In genomic region chr12:27193854-27194544, GRCh38 we compare ENCODE assay signal across 11 cellular contexts. TPM values are rescaled to one million over a fixed set of nuclear protein-coding genes. Genes with fewer than 3 reads are reported as not detected.
DNase-seq lines count a peak whose midpoint lies in the region; ATAC-seq and TF ChIP-seq lines count a peak whose summit lies in the region.
"Had no signal": no experiment of that assay in that cellular context is flagged by ENCODE, and none has a peak within 500 bp of the region (broad histone marks: within the 10 kb centered on the region; RNA-seq: fewer than 3 reads in every experiment).

No MANE protein-coding gene starts in this region.

- no peak overlapping the region for H4K8ac ChIP-seq in mesendoderm (ENCODE audit: low read depth, low read length)

- no peaks in the 10 kb centered on the region for H4K20me1 ChIP-seq in PC-3 (ENCODE audit: low read length)

- no peak overlapping the region for H3K27ac Mint-ChIP-seq in type B pancreatic cell
- no peak overlapping the region for H3K27ac Mint-ChIP-seq in activated T-helper 2 cell treated with anti-CD3 and anti-CD28 coated beads, Interferon-gamma antibody, Interleukin-2, Interleukin-4, amounts not matched to agents 10 μg/mL and 5 μg/mL and 100 μg/mL, durations not matched to agents 14 hours and 24 hours and 36 hours
- H3K27ac Mint-ChIP-seq: activated CD4-positive, alpha-beta T cell treated with anti-CD3 and anti-CD28 coated beads for 36 hours had no signal

- intact Hi-C loops in PC-3 (cut with micrococcal nuclease), result loop anchor here (5.0 kb wide), 1 partner anchor 52 kb away; no protein-coding TSS in a partner anchor
- intact Hi-C loops in esophagus squamous epithelium (cut with DNase I), result no loop called here
- intact Hi-C loops in head of caudate nucleus (cut with DNase I), result no loop called here
- intact Hi-C loops in activated T-helper 2 cell treated with anti-CD3 and anti-CD28 coated beads, Interferon-gamma antibody, Interleukin-2, Interleukin-4, amounts not matched to agents 10 μg/mL and 5 μg/mL and 100 μg/mL, durations not matched to agents 14 hours and 24 hours and 36 hours (cut with micrococcal nuclease), result no loop called here

- H3K27me3 ChIP-seq in PC-3 (ENCODE audit: low read length) (no peaks in the 10 kb centered on the region), esophagus squamous epithelium (no peaks in the 10 kb centered on the region), mesendoderm (ENCODE audit: insufficient read depth, low read length, poor library complexity) (no peaks in the 10 kb centered on the region)

- peaks cover 6% of the 10 kb centered on the region for H3F3A ChIP-seq in PC-3 (ENCODE audit: low read length, unreplicated experiment)

- H2BK120ac ChIP-seq in mesendoderm (ENCODE audit: low read depth, low read length), result no peak overlapping the region

- no peak overlapping the region for H2AFZ ChIP-seq in PC-3 (ENCODE audit: low read length)

- POLR2A ChIA-PET in PC-3 (lab: Charles Lee; ENCODE audit: unreplicated experiment), result no interaction called here

- no TSS peak for BruUV-seq in PC-3 (replicated peaks; lab: Mats Ljungman, UMichigan)

- no peak overlapping the region for H2BK15ac ChIP-seq in mesendoderm (replicated peaks; ENCODE audit: low read depth)

- H3K9me3 ChIP-seq in PC-3 (ENCODE audit: low read length) (no peaks in the 10 kb centered on the region), esophagus squamous epithelium (no peaks in the 10 kb centered on the region)

- no peak overlapping the region for H3K4me2 ChIP-seq in PC-3 (ENCODE audit: low read length)
- no peak overlapping the region for H3K4me2 ChIP-seq in mesendoderm (ENCODE audit: low read length)

- no peak for TF ChIP-seq POLR2A in esophagus squamous epithelium (IDR thresholded peaks at IDR 0.05)

- no peaks in the 10 kb centered on the region for H3K9me3 Mint-ChIP-seq in type B pancreatic cell
- no peaks in the 10 kb centered on the region for H3K9me3 Mint-ChIP-seq in activated T-helper 2 cell treated with anti-CD3 and anti-CD28 coated beads, Interferon-gamma antibody, Interleukin-2, Interleukin-4, amounts not matched to agents 10 μg/mL and 5 μg/mL and 100 μg/mL, durations not matched to agents 14 hours and 24 hours and 36 hours
- H3K9me3 Mint-ChIP-seq: central memory CD8-positive, alpha-beta T cell had no signal

- H3K79me2 ChIP-seq in PC-3 (ENCODE audit: low read length) (no peaks in the 10 kb centered on the region), mesendoderm (ENCODE audit: control insufficient read depth, insufficient read depth, low read length) (no peaks in the 10 kb centered on the region)

- ATAC-seq in PC-3, result peak; percentile 3; the same call in 1 of the 2 replicates
- no peak for ATAC-seq in GM21619 (IDR thresholded peaks at IDR 0.05; ENCODE audit: unreplicated experiment)
- ATAC-seq: activated CD4-positive, alpha-beta T cell treated with anti-CD3 and anti-CD28 coated beads for 36 hours had no signal

- H3K4me3 ChIP-seq in PC-3 (ENCODE audit: low read length) (no peak overlapping the region), esophagus squamous epithelium (no peak overlapping the region), mesendoderm (ENCODE audit: low read length) (no peak overlapping the region)

- H3K23ac ChIP-seq in mesendoderm (ENCODE audit: low read length), result no peak overlapping the region

- CTCF ChIA-PET in PC-3 (lab: Charles Lee), result interaction anchor here (0.5 kb wide), 1 partner anchor 140 kb away, joined by 3 read pairs; no protein-coding TSS in a partner anchor

- no peak overlapping the region for H2AK5ac ChIP-seq in mesendoderm (ENCODE audit: low read length)

- no peak overlapping the region for H2BK5ac ChIP-seq in mesendoderm (ENCODE audit: low read length)

- peaks cover 3% of the 10 kb centered on the region for H3K36me3 Mint-ChIP-seq in type B pancreatic cell
- H3K36me3 Mint-ChIP-seq in activated T-helper 2 cell treated with anti-CD3 and anti-CD28 coated beads, Interferon-gamma antibody, Interleukin-2, Interleukin-4, amounts not matched to agents 10 μg/mL and 5 μg/mL and 100 μg/mL, durations not matched to agents 14 hours and 24 hours and 36 hours (ENCODE audit: low read depth), result no peaks in the 10 kb centered on the region

- H3K56ac ChIP-seq in mesendoderm (ENCODE audit: low read length), result no peak overlapping the region

- peak; percentile 67 for DNase-seq in A172 (ENCODE audit: low spot score)
- DNase-seq in PC-3, result no peak
- DNase-seq in esophagus squamous epithelium (lab: John Stamatoyannopoulos, UW), result no peak
- peak; percentile 82 for DNase-seq in mesendoderm
- DNase-seq in type B pancreatic cell (ENCODE audit: extremely low spot score, unreplicated experiment), result no peak
- no peak for DNase-seq in head of caudate nucleus
- no peak for DNase-seq in activated T-helper 2 cell treated with anti-CD3 and anti-CD28 coated beads, Interferon-gamma antibody, Interleukin-2, Interleukin-4, amounts not matched to agents 10 μg/mL and 5 μg/mL and 100 μg/mL, durations not matched to agents 14 hours and 24 hours and 36 hours (ENCODE audit: low spot score)
- DNase-seq: activated CD4-positive, alpha-beta T cell treated with anti-CD3 and anti-CD28 coated beads for 36 hours; stimulated activated CD4-positive, alpha-beta T cell treated with anti-CD3 and anti-CD28 coated beads, Interleukin-4, amount 100 ng/mL, for 1 hour had no signal

- H3K9ac ChIP-seq in PC-3 (ENCODE audit: low read length) (no peak overlapping the region), mesendoderm (ENCODE audit: low read length) (no peak overlapping the region)

- H3K4me3 Mint-ChIP-seq in type B pancreatic cell, result no peak overlapping the region
- no peak overlapping the region for H3K4me3 Mint-ChIP-seq in activated T-helper 2 cell treated with anti-CD3 and anti-CD28 coated beads, Interferon-gamma antibody, Interleukin-2, Interleukin-4, amounts not matched to agents 10 μg/mL and 5 μg/mL and 100 μg/mL, durations not matched to agents 14 hours and 24 hours and 36 hours (ENCODE audit: low read depth)
- H3K4me3 Mint-ChIP-seq: activated CD4-positive, alpha-beta T cell treated with anti-CD3 and anti-CD28 coated beads for 36 hours; central memory CD8-positive, alpha-beta T cell had no signal

- H3K36me3 ChIP-seq in PC-3 (ENCODE audit: low read depth, low read length) (no peaks in the 10 kb centered on the region), esophagus squamous epithelium (no peaks in the 10 kb centered on the region), mesendoderm (ENCODE audit: control insufficient read depth, insufficient read depth, low read length) (no peaks in the 10 kb centered on the region)

- no peak overlapping the region for H3K4ac ChIP-seq in mesendoderm (ENCODE audit: low read depth, low read length)

- no peak overlapping the region for H3K18ac ChIP-seq in mesendoderm (ENCODE audit: low read length)

- 68 to 86% methylated on average over 1 to 2 of the region's 2 CpGs for WGBS in esophagus squamous epithelium, 2 donors
- no CpG with 5 or more reads among the region's 2 CpGs for WGBS in mesendoderm (ENCODE audit: extremely low coverage, insufficient coverage, low lambda C conversion rate)

- peaks cover 6% of the 10 kb centered on the region for H3K27me3 Mint-ChIP-seq in type B pancreatic cell
- no peaks in the 10 kb centered on the region for H3K27me3 Mint-ChIP-seq in activated T-helper 2 cell treated with anti-CD3 and anti-CD28 coated beads, Interferon-gamma antibody, Interleukin-2, Interleukin-4, amounts not matched to agents 10 μg/mL and 5 μg/mL and 100 μg/mL, durations not matched to agents 14 hours and 24 hours and 36 hours (ENCODE audit: low read depth)
- H3K27me3 Mint-ChIP-seq: activated CD4-positive, alpha-beta T cell treated with anti-CD3 and anti-CD28 coated beads for 36 hours; central memory CD8-positive, alpha-beta T cell had no signal

- H3K79me1 ChIP-seq in mesendoderm (ENCODE audit: low read length), result no peaks in the 10 kb centered on the region

- TF ChIP-seq CTCF in PC-3 (conservative IDR thresholded peaks at IDR 0.05; ENCODE audit: low read depth, low read length) (no peak), esophagus squamous epithelium (IDR thresholded peaks at IDR 0.05) (no peak), type B pancreatic cell (conservative IDR thresholded peaks at IDR 0.05) (no peak)

- no peaks in the 10 kb centered on the region for H3K4me1 Mint-ChIP-seq in type B pancreatic cell (ENCODE audit: unreplicated experiment)
- no peaks in the 10 kb centered on the region for H3K4me1 Mint-ChIP-seq in activated T-helper 2 cell treated with anti-CD3 and anti-CD28 coated beads, Interferon-gamma antibody, Interleukin-2, Interleukin-4, amounts not matched to agents 10 μg/mL and 5 μg/mL and 100 μg/mL, durations not matched to agents 14 hours and 24 hours and 36 hours (ENCODE audit: low read depth)
- H3K4me1 Mint-ChIP-seq: activated CD4-positive, alpha-beta T cell treated with anti-CD3 and anti-CD28 coated beads for 36 hours; central memory CD8-positive, alpha-beta T cell had no signal

- H3K27ac ChIP-seq in PC-3 (ENCODE audit: low read length), result no peak overlapping the region
- peak overlapping the region; percentile 21 to 83 (median 72) for H3K27ac ChIP-seq in esophagus squamous epithelium
- H3K27ac ChIP-seq in mesendoderm (ENCODE audit: low read depth, low read length), result no peak overlapping the region

- H3K9me2 ChIP-seq in PC-3 (replicated peaks; ENCODE audit: low read length), result no peaks in the 10 kb centered on the region

- H3K4me1 ChIP-seq in PC-3 (ENCODE audit: insufficient read depth, low read length) (peaks cover 40% of the 10 kb centered on the region), esophagus squamous epithelium (peaks cover 0 to 32% (median 7%) of the 10 kb centered on the region in 3 donors), mesendoderm (ENCODE audit: control insufficient read depth, low read depth, low read length) (no peaks in the 10 kb centered on the region)

- no peak overlapping the region for H4K5ac ChIP-seq in mesendoderm (ENCODE audit: low read length)

RNA-seq across cellular contexts. Expression of gene STK38L, which starts 50.1 kb away (rescaled TPM):
- total RNA-seq in A172 (2014; rRNA removed; shearing (Covaris generic)), result 30.7 and 34.8 TPM in 2 replicates
- total RNA-seq in PC-3 (2014; rRNA removed), result 19.4 and 32.3 TPM in 2 replicates
- 10 to 100 TPM; 15.6 to 53.2 (median 28.0) TPM for total RNA-seq in esophagus squamous epithelium
- polyA plus RNA-seq in mesendoderm (2013, experiment 1 of 2), result 34.3 TPM
- polyA plus RNA-seq in mesendoderm (2013, experiment 2 of 2), result 35.0 TPM
- total RNA-seq in type B pancreatic cell (ENCODE audit: low replicate concordance), result 43.1 and 75.9 TPM in 2 replicates
- total RNA-seq in activated T-helper 2 cell treated with anti-CD3 and anti-CD28 coated beads, Interferon-gamma antibody, Interleukin-2, Interleukin-4, amounts not matched to agents 10 μg/mL and 5 μg/mL and 100 μg/mL, durations not matched to agents 14 hours and 24 hours and 36 hours, result 23.4 and 24.2 TPM in 2 replicates

Comparison
In these comparisons a context has a peak if more than half of its experiments do, and no peak if none do; other contexts are left out.
1. DNase-seq: peak in A172 (single experiment) and mesendoderm (single experiment); none in PC-3 (single experiment), esophagus squamous epithelium (single experiment), type B pancreatic cell (single experiment), head of caudate nucleus (0 of 42) and activated T-helper 2 cell treated with anti-CD3 and anti-CD28 coated beads, Interferon-gamma antibody, Interleukin-2, Interleukin-4, amounts not matched to agents 10 μg/mL and 5 μg/mL and 100 μg/mL, durations not matched to agents 14 hours and 24 hours and 36 hours (single experiment).
2. H3K27ac ChIP-seq: peak in esophagus squamous epithelium (4 of 4); none in PC-3 (single experiment) and mesendoderm (single experiment).